Comparison of ENCODE assay signal across 2 cellular contexts in genomic region chr1:224435318-224435763, GRCh38.
TF ChIP-seq lines count a peak whose summit lies in the region.

No MANE protein-coding gene starts in this region.

TF ChIP-seq in HEK293, 187 proteins besides CTCF, POLR2A, EP300 and RAD21 (continued from another document):
- TF ChIP-seq ZBTB20 (tag by site-specific recombination; IDR thresholded peaks at IDR 0.05), result peak; percentile 68; the same call in 1 of the 2 replicates
- TF ChIP-seq ZNF837 (tag by site-specific recombination; IDR thresholded peaks at IDR 0.05), result no peak
- peak; percentile 30; the same call in 1 of the 2 replicates for TF ChIP-seq MZF1 (tag by site-specific recombination; IDR thresholded peaks at IDR 0.05; ENCODE audit: borderline replicate concordance)
- TF ChIP-seq ZNF677 (tag by site-specific recombination; IDR thresholded peaks at IDR 0.05), result no peak
- no peak for TF ChIP-seq GLI4 (tag by site-specific recombination; IDR thresholded peaks at IDR 0.05)

TF ChIP-seq in GM12878, 131 proteins besides CTCF, POLR2A, EP300 and RAD21 (continued from another document):
- TF ChIP-seq ZBTB40 (IDR thresholded peaks at IDR 0.05; ENCODE audit: borderline replicate concordance) (no peak), TCF12 (IDR thresholded peaks at IDR 0.05; ENCODE audit: low read depth, low read length) (no peak), ETV6 (conservative IDR thresholded peaks at IDR 0.05 in 1 of 2, IDR thresholded peaks at IDR 0.05 in 1 of 2; ENCODE audit: borderline replicate concordance in 1 of 2, low read depth in 1 of 2) (no peak), ZBTB33 (IDR thresholded peaks at IDR 0.05) (no peak), STAT3 (IDR thresholded peaks at IDR 0.05; ENCODE audit: low read depth, low read length) (no peak), CBX5 (IDR thresholded peaks at IDR 0.05; ENCODE audit: low read depth) (no peak), CEBPZ (IDR thresholded peaks at IDR 0.05; ENCODE audit: low read depth, low read length) (no peak), SMC3 (IDR thresholded peaks at IDR 0.05; ENCODE audit: borderline replicate concordance, low read length) (no peak), MXI1 (IDR thresholded peaks at IDR 0.05; ENCODE audit: low read depth, low read length) (no peak), PAX5 (IDR thresholded peaks at IDR 0.05; ENCODE audit: borderline replicate concordance, low read depth, low read length) (no peak), FOXK2 (IDR thresholded peaks at IDR 0.05) (no peak), E4F1 (IDR thresholded peaks at IDR 0.05; ENCODE audit: borderline replicate concordance, partially characterized antibody) (no peak), SKIL (IDR thresholded peaks at IDR 0.05; ENCODE audit: low read depth, poor library complexity, severe bottlenecking) (no peak)
